8 cellular contexts compared by ENCODE assay signal in the genomic region with DNA sequence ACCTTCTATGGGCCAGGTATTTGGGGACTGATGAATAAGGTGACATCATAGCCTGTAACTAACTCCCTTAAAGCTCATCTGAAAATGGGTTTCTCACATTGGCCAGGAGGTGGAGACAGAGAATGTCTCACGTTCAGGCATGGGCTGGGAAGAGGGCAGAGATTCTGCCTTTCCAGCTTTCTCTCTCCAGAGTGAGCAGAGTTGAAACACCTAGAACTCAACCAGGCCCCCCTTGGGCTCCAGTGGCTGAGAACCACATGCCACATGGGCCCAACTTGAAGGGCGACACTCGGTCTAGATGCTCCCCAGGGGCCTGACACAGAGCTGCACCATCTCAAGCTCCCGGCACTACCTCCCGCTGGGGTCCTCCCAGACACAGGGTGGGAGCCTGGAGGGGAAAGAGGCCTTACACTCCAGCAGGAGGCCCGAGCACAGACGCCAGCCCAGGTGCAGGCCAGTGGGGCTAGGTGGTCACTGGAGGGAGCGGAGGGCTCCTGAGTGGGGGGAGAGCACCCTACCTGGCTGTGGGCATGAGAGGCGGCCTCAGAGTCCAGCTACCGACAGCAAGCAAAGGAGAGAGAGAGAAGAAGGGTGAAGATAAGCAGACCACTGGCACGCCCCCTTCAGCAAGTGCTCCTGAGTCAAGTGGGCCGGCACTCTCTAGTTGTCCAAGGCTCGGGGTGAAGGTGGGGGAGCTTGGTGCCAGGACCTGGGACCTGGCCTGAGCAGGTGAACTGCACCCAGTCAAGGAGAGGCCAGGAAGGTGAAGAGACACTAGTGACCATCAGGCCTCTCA. TPM values are rescaled to one million over a fixed set of nuclear protein-coding genes. Genes with fewer than 3 reads are reported as not detected.
DNase-seq lines count a peak whose midpoint lies in the region; ATAC-seq, FAIRE-seq and TF ChIP-seq lines count a peak whose summit lies in the region.

No MANE protein-coding gene starts in this region.

- 67 to 78% (median 72%) methylated on average over 11 to 13 of the region's 13 CpGs for WGBS in spleen, 5 donors

- H3K79me2 ChIP-seq in astrocyte (ENCODE audit: insufficient read depth, low read length) = no peaks in the 10 kb centered on the region

- H3K9ac ChIP-seq in astrocyte (ENCODE audit: low read length) = no peak overlapping the region

- H3K27me3 ChIP-seq in astrocyte (ENCODE audit: insufficient read depth, low read length) (no peaks in the 10 kb centered on the region), spleen (replicated peaks in 1 of 7) (no peaks in the 10 kb centered on the region)

- H3K27me3 Mint-ChIP-seq in astrocyte (ENCODE audit: low read depth, unreplicated experiment) = no peaks in the 10 kb centered on the region

- peaks cover 34% of the 10 kb centered on the region for H4K20me1 ChIP-seq in astrocyte (ENCODE audit: insufficient read depth, low read length)

- no peak overlapping the region for H3K27ac Mint-ChIP-seq in astrocyte (ENCODE audit: unreplicated experiment)

- no peak overlapping the region for H3K4me3 ChIP-seq in Jurkat, Clone E6-1 (ENCODE audit: low read length)
- H3K4me3 ChIP-seq in astrocyte (ENCODE audit: insufficient read depth, low read depth, low read length) (no peak overlapping the region), spleen (no peak overlapping the region)

- no peak for DNase-seq in Right ventricle myocardium inferior (ENCODE audit: missing footprints)
- DNase-seq in cardiac septum (ENCODE audit: low spot score) = no peak
- DNase-seq in Jurkat, Clone E6-1 (ENCODE audit: low read depth, low spot score) = peak; percentile 57
- DNase-seq in NOMO-1 treated with DMSO at 0.1 percent for 48 hours (lab: John Stamatoyannopoulos, UW; ENCODE audit: unreplicated experiment) = peak; percentile 63
- DNase-seq in astrocyte (ENCODE audit: low read depth) = peak; percentile 59
- DNase-seq in hepatic stellate cell (ENCODE audit: low spot score) = peak; percentile 82
- DNase-seq in spleen = no peak

- FAIRE-seq in astrocyte (lab: Jason Lieb, UNC) = peak; percentile 84

- no peaks in the 10 kb centered on the region for H3K36me3 ChIP-seq in astrocyte (ENCODE audit: insufficient read depth, low read length)
- peaks cover 0 to 84% (median 38%) of the 10 kb centered on the region in 6 donors for H3K36me3 ChIP-seq in spleen

- TF ChIP-seq CTCF in astrocyte (IDR thresholded peaks at IDR 0.05; ENCODE audit: insufficient read depth, low read depth, low read length) (peak; percentile 76), spleen (IDR thresholded peaks at IDR 0.05 in 8 of 11, conservative IDR thresholded peaks at IDR 0.05 in 3 of 11) (peak in 10 of 11 experiments; percentile 37 to 71 (median 58))

- H3K4me1 Mint-ChIP-seq in astrocyte (ENCODE audit: low read depth, unreplicated experiment) = no peaks in the 10 kb centered on the region

- H3K4me3 Mint-ChIP-seq in astrocyte (ENCODE audit: unreplicated experiment) = no peak overlapping the region

- peaks cover 8% of the 10 kb centered on the region for H3K4me1 ChIP-seq in astrocyte (ENCODE audit: insufficient read depth, low read length)
- peaks cover 0 to 43% (median 15%) of the 10 kb centered on the region in 6 donors for H3K4me1 ChIP-seq in spleen

- intact Hi-C loops in Right ventricle myocardium inferior (cut with DNase I) = loop anchor here (2.0 kb wide), 1 partner anchor 14 kb away; no protein-coding TSS in a partner anchor
- intact Hi-C loops in cardiac septum (cut with DNase I) = loop anchor here (2.0 kb wide), 2 partner anchors 20 to 94 kb away; no protein-coding TSS in a partner anchor
- intact Hi-C loops in spleen (cut with DNase I; ENCODE audit: low total_unique reads) = no loop called here

- H3K9me3 ChIP-seq in astrocyte (ENCODE audit: insufficient read depth, low read depth, low read length) (no peaks in the 10 kb centered on the region), spleen (no peaks in the 10 kb centered on the region)

- H2AFZ ChIP-seq in astrocyte (ENCODE audit: low read depth, low read length) = no peak overlapping the region

- ATAC-seq in Right ventricle myocardium inferior (peak; percentile 67), HG03439 (IDR thresholded peaks at IDR 0.05; ENCODE audit: unreplicated experiment) (no peak)

- no peak overlapping the region for H3K4me2 ChIP-seq in astrocyte (ENCODE audit: low read length)

- TF ChIP-seq POLR2A in spleen (IDR thresholded peaks at IDR 0.05) = no peak

- no peaks in the 10 kb centered on the region for H3K9me3 Mint-ChIP-seq in astrocyte (ENCODE audit: unreplicated experiment)

- H3K36me3 Mint-ChIP-seq in astrocyte (ENCODE audit: low read depth, unreplicated experiment) = peaks cover 15% of the 10 kb centered on the region

- no peak overlapping the region for H3K27ac ChIP-seq in astrocyte (ENCODE audit: low read depth, low read length)
- peak overlapping the region in 1 of 8 donors; percentile 3 for H3K27ac ChIP-seq in spleen

RNA-seq across cellular contexts. Expression of a gene that starts 55.9 kb away (rescaled TPM):
- 373 TPM for total RNA-seq in Right ventricle myocardium inferior
- total RNA-seq in cardiac septum = 317 TPM
- polyA plus RNA-seq in Jurkat, Clone E6-1 (2012; ENCODE audit: insufficient read depth, insufficient read length) = 62.9 TPM
- 35.5 and 45.9 TPM in 2 replicates for total RNA-seq in astrocyte
- 100 to 1,000 TPM in 2 of 7 donors, 10 to 100 TPM in 5; 57.6 to 114 (median 85.5) TPM for total RNA-seq in spleen
- 10 to 100 TPM; 24.2 to 55.0 (median 44.5) TPM for polyA plus RNA-seq in spleen

Comparison
In these comparisons a context has a peak if more than half of its experiments do, and no peak if none do; other contexts are left out.
1. DNase-seq: peak in Jurkat, Clone E6-1 (single experiment), NOMO-1 treated with DMSO at 0.1 percent for 48 hours (single experiment), astrocyte (single experiment) and hepatic stellate cell (single experiment); none in Right ventricle myocardium inferior (single experiment), cardiac septum (single experiment) and spleen (single experiment).